17 cellular contexts compared by ENCODE assay signal in the genomic region with DNA sequence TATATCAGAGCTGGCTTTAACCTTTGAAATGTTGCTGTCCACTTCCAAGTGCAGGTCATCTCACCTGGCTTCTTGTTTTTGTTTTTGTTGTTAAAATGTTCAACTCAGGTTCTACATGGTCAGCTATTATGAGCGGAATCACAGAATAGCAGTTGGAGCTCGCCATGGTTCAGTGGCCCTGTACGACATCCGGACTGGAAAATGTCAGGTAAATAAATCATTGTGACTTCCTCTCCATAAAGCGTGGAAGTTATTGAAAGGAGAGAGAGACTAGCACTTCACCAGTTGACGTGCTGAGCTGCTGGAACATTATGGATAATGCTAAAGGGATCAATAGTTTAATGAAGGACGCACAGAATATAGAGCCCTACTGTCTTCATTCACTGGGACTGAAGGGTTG.
DNase-seq lines count a peak whose midpoint lies in the region; ATAC-seq, FAIRE-seq and TF ChIP-seq lines count a peak whose summit lies in the region.
"Had no signal": no experiment of that assay in that cellular context is flagged by ENCODE, and none has a peak within 500 bp of the region (broad histone marks: within the 10 kb centered on the region; RNA-seq: fewer than 3 reads in every experiment).

No MANE protein-coding gene starts in this region.

- no peaks in the 10 kb centered on the region for H3K9me3 Mint-ChIP-seq in activated T-cell treated with anti-CD3 and anti-CD28 coated beads, Interleukin-2, amount 50 U/mL, for 72 hours
- H3K9me3 Mint-ChIP-seq: CD4-positive, alpha-beta T cell had no signal

- H3K27me3 Mint-ChIP-seq in activated T-cell treated with anti-CD3 and anti-CD28 coated beads, Interleukin-2, amount 50 U/mL, for 72 hours (ENCODE audit: low read depth), result no peaks in the 10 kb centered on the region
- H3K27me3 Mint-ChIP-seq: B cell; CD4-positive, alpha-beta T cell had no signal

- DNase-seq in DMS153 (lab: John Stamatoyannopoulos, UW), result peak; percentile 87
- peak; percentile 40 for DNase-seq in NCI-H1092 (lab: John Stamatoyannopoulos, UW)
- DNase-seq in NCI-H526 treated with DMSO at 0.1 percent for 48 hours (lab: John Stamatoyannopoulos, UW), result peak; percentile 44
- DNase-seq in dermis microvascular lymphatic vessel endothelial cell (ENCODE audit: low read depth in 2 of 2), result peak; percentile 36 to 65
- DNase-seq in body of pancreas, result no peak
- DNase-seq in RCC 7860 (ENCODE audit: low spot score), result no peak
- DNase-seq in activated T-cell treated with anti-CD3 and anti-CD28 coated beads, Interleukin-2, amount 50 U/mL, for 72 hours, result no peak
- DNase-seq: CD4-positive, alpha-beta T cell; GM23248; KBM-7; NCI-H1436 treated with DMSO at 0.1 percent for 48 hours; NCI-H524; PC-9; SK-N-SH; T-helper 1 cell had no signal

- no peak overlapping the region for H3K27ac ChIP-seq in body of pancreas
- H3K27ac ChIP-seq: GM23248, PC-9 had no signal

- intact Hi-C loops in body of pancreas (cut with DNase I), result no loop called here

- WGBS in body of pancreas, 2 donors, result 81 to 96% methylated on average over 7 of the region's 7 CpGs

- no peak for TF ChIP-seq POLR2A in body of pancreas (IDR thresholded peaks at IDR 0.05)

- no peak overlapping the region for H3K4me3 Mint-ChIP-seq in activated T-cell treated with anti-CD3 and anti-CD28 coated beads, Interleukin-2, amount 50 U/mL, for 72 hours
- H3K4me3 Mint-ChIP-seq: B cell; CD4-positive, alpha-beta T cell had no signal

- no peak overlapping the region for H3K27ac Mint-ChIP-seq in activated T-cell treated with anti-CD3 and anti-CD28 coated beads, Interleukin-2, amount 50 U/mL, for 72 hours
- H3K27ac Mint-ChIP-seq: B cell; CD4-positive, alpha-beta T cell had no signal

- H3K9me3 ChIP-seq in body of pancreas, result no peaks in the 10 kb centered on the region
- H3K9me3 ChIP-seq: SK-N-SH had no signal

- H3K27me3 ChIP-seq in body of pancreas, result no peaks in the 10 kb centered on the region

- H3K36me3 Mint-ChIP-seq in activated T-cell treated with anti-CD3 and anti-CD28 coated beads, Interleukin-2, amount 50 U/mL, for 72 hours (ENCODE audit: insufficient read depth in 2 of 2), result no peaks in the 10 kb centered on the region

- H3K4me3 ChIP-seq in body of pancreas, result no peak overlapping the region
- H3K4me3 ChIP-seq: GM23248, PC-9 had no signal

- no peaks in the 10 kb centered on the region for H3K4me1 ChIP-seq in body of pancreas

- H3K4me1 Mint-ChIP-seq in activated T-cell treated with anti-CD3 and anti-CD28 coated beads, Interleukin-2, amount 50 U/mL, for 72 hours (ENCODE audit: low read depth), result no peaks in the 10 kb centered on the region

- ATAC-seq in body of pancreas, result no peak
- no peak for ATAC-seq in activated T-cell treated with anti-CD3 and anti-CD28 coated beads, Interleukin-2, amount 50 U/mL, for 72 hours (replicated peaks in 1 of 2)
- ATAC-seq: HCT116 had no signal

- no peak for FAIRE-seq in RCC 7860 (lab: Jason Lieb, UNC)

- no peak for TF ChIP-seq CTCF in body of pancreas (IDR thresholded peaks at IDR 0.05)

- H3K36me3 ChIP-seq in body of pancreas (replicated peaks in 1 of 2; ENCODE audit: insufficient read depth in 1 of 2, low read depth in 2 of 2), result no peaks in the 10 kb centered on the region

Comparison
In these comparisons a context has a peak if more than half of its experiments do, and no peak if none do; other contexts are left out.
1. DNase-seq: peak in DMS153 (single experiment), NCI-H1092 (single experiment), NCI-H526 treated with DMSO at 0.1 percent for 48 hours (single experiment) and dermis microvascular lymphatic vessel endothelial cell (2 of 2); none in body of pancreas (0 of 4), RCC 7860 (single experiment) and activated T-cell treated with anti-CD3 and anti-CD28 coated beads, Interleukin-2, amount 50 U/mL, for 72 hours (0 of 2).